Comparison of ENCODE assay signal across 1 cellular context in the genomic region with DNA sequence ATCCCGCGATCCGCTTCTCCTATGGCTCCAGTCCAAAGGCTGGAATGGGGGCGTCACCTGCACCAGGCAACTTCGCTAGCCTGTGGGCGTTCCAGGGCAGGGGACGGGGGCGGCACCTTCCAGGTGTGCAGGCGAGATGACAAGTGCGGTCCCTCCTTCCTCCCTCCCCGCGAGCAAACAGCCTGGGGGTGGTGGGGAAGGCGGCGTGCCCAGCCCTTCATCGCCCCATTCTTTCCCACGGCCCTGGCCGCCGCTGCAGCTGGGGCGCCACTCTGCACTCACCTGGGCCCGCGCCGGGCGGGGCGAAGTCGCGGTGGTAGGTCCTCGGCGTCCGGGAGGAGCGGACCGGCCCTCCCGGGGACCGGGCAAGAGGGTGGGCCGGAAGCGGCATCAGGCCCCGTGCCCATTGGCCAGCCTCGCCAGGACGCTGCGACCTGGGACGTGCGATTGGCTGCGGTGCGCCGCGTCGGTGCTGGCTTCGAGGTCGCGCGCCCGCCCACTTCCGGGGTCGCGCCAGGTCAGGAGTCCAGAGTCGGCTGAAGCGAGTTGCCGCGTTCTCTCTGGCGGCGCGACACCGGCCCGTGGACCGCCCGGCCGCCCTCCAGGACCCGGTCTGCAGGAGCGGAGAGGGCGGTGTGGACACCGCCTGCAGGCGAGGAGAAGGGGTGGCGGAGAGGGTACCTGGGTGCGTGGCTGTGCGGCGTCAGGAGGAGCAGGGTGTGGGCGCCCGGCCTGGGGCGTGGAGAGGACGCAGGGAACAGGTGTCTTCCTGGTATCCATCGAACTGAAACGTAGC.
A peak's percentile ranks its signal among the peaks of the same experiment; 100 is the strongest.
TF ChIP-seq lines count a peak whose summit lies in the region.

Gene TECPR1, minus strand, starts transcription at position 389 of the 796 bp plus-strand sequence. CDS start 6,086 bp downstream, outside the sequence.

TF ChIP-seq in HepG2, 621 proteins besides CTCF, POLR2A, EP300 and RAD21 (continued from another document and continues in another):
- TF ChIP-seq FOXO4 (CRISPR knock-in tag; conservative IDR thresholded peaks at IDR 0.05) (no peak), ZNF430 (CRISPR knock-in tag; IDR thresholded peaks at IDR 0.05) (peak; percentile 59), LRRFIP1 (CRISPR knock-in tag; conservative IDR thresholded peaks at IDR 0.05) (no peak), DPF2 (CRISPR knock-in tag; IDR thresholded peaks at IDR 0.05; ENCODE audit: borderline replicate concordance, low read depth) (no peak), ZNF773 (CRISPR knock-in tag; IDR thresholded peaks at IDR 0.05; ENCODE audit: borderline replicate concordance) (no peak), ZNF263 (CRISPR knock-in tag; IDR thresholded peaks at IDR 0.05) (peak; percentile 82; the same call in 1 of the 2 replicates), MTF2 (CRISPR knock-in tag; IDR thresholded peaks at IDR 0.05; ENCODE audit: borderline replicate concordance) (0 out of 2 replicates have a peak, but pooled peaks have one; percentile 51), EZH2 (conservative IDR thresholded peaks at IDR 0.05; ENCODE audit: low read depth, low read length) (no peak), ARNTL (CRISPR knock-in tag; IDR thresholded peaks at IDR 0.05) (peak; percentile 69; the same call in 1 of the 2 replicates), YEATS2 (CRISPR knock-in tag; IDR thresholded peaks at IDR 0.05; ENCODE audit: borderline replicate concordance) (peak; percentile 56; the same call in 1 of the 2 replicates), ZNF441 (CRISPR knock-in tag; IDR thresholded peaks at IDR 0.05; ENCODE audit: borderline replicate concordance) (peak; percentile 61; the same call in 1 of the 2 replicates), RBAK (CRISPR knock-in tag; IDR thresholded peaks at IDR 0.05) (peak; percentile 35; the same call in 1 of the 2 replicates), ZKSCAN5 (CRISPR knock-in tag; IDR thresholded peaks at IDR 0.05) (no peak), ZNF34 (CRISPR knock-in tag; IDR thresholded peaks at IDR 0.05; ENCODE audit: borderline replicate concordance) (0 out of 2 replicates have a peak, but pooled peaks have one; percentile 31), ISX (CRISPR knock-in tag; conservative IDR thresholded peaks at IDR 0.05) (no peak), TCF12 (IDR thresholded peaks at IDR 0.05) (no peak), TCF12 (CRISPR knock-in tag; IDR thresholded peaks at IDR 0.05) (peak; percentile 70; the same call in 1 of the 2 replicates), FOXA1 (IDR thresholded peaks at IDR 0.05) (no peak), FOXA1 (CRISPR knock-in tag; IDR thresholded peaks at IDR 0.05) (0 out of 2 replicates have a peak, but pooled peaks have one; percentile 3), PRDM4 (CRISPR knock-in tag; IDR thresholded peaks at IDR 0.05; ENCODE audit: borderline replicate concordance) (no peak)
- TF ChIP-seq, protein P1, sequence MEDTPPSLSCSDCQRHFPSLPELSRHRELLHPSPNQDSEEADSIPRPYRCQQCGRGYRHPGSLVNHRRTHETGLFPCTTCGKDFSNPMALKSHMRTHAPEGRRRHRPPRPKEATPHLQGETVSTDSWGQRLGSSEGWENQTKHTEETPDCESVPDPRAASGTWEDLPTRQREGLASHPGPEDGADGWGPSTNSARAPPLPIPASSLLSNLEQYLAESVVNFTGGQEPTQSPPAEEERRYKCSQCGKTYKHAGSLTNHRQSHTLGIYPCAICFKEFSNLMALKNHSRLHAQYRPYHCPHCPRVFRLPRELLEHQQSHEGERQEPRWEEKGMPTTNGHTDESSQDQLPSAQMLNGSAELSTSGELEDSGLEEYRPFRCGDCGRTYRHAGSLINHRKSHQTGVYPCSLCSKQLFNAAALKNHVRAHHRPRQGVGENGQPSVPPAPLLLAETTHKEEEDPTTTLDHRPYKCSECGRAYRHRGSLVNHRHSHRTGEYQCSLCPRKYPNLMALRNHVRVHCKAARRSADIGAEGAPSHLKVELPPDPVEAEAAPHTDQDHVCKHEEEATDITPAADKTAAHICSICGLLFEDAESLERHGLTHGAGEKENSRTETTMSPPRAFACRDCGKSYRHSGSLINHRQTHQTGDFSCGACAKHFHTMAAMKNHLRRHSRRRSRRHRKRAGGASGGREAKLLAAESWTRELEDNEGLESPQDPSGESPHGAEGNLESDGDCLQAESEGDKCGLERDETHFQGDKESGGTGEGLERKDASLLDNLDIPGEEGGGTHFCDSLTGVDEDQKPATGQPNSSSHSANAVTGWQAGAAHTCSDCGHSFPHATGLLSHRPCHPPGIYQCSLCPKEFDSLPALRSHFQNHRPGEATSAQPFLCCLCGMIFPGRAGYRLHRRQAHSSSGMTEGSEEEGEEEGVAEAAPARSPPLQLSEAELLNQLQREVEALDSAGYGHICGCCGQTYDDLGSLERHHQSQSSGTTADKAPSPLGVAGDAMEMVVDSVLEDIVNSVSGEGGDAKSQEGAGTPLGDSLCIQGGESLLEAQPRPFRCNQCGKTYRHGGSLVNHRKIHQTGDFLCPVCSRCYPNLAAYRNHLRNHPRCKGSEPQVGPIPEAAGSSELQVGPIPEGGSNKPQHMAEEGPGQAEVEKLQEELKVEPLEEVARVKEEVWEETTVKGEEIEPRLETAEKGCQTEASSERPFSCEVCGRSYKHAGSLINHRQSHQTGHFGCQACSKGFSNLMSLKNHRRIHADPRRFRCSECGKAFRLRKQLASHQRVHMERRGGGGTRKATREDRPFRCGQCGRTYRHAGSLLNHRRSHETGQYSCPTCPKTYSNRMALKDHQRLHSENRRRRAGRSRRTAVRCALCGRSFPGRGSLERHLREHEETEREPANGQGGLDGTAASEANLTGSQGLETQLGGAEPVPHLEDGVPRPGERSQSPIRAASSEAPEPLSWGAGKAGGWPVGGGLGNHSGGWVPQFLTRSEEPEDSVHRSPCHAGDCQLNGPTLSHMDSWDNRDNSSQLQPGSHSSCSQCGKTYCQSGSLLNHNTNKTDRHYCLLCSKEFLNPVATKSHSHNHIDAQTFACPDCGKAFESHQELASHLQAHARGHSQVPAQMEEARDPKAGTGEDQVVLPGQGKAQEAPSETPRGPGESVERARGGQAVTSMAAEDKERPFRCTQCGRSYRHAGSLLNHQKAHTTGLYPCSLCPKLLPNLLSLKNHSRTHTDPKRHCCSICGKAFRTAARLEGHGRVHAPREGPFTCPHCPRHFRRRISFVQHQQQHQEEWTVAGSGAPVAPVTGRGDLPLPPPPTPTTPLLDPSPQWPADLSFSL (CRISPR knock-in tag; IDR thresholded peaks at IDR 0.05), result no peak
- TF ChIP-seq, protein P2, sequence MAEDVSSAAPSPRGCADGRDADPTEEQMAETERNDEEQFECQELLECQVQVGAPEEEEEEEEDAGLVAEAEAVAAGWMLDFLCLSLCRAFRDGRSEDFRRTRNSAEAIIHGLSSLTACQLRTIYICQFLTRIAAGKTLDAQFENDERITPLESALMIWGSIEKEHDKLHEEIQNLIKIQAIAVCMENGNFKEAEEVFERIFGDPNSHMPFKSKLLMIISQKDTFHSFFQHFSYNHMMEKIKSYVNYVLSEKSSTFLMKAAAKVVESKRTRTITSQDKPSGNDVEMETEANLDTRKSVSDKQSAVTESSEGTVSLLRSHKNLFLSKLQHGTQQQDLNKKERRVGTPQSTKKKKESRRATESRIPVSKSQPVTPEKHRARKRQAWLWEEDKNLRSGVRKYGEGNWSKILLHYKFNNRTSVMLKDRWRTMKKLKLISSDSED (CRISPR knock-in tag; IDR thresholded peaks at IDR 0.05), result no peak
- TF ChIP-seq, protein P3, sequence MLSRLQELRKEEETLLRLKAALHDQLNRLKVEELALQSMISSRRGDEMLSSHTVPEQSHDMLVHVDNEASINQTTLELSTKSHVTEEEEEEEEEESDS (CRISPR knock-in tag; IDR thresholded peaks at IDR 0.05; ENCODE audit: borderline replicate concordance), result no peak
- TF ChIP-seq, protein P4, sequence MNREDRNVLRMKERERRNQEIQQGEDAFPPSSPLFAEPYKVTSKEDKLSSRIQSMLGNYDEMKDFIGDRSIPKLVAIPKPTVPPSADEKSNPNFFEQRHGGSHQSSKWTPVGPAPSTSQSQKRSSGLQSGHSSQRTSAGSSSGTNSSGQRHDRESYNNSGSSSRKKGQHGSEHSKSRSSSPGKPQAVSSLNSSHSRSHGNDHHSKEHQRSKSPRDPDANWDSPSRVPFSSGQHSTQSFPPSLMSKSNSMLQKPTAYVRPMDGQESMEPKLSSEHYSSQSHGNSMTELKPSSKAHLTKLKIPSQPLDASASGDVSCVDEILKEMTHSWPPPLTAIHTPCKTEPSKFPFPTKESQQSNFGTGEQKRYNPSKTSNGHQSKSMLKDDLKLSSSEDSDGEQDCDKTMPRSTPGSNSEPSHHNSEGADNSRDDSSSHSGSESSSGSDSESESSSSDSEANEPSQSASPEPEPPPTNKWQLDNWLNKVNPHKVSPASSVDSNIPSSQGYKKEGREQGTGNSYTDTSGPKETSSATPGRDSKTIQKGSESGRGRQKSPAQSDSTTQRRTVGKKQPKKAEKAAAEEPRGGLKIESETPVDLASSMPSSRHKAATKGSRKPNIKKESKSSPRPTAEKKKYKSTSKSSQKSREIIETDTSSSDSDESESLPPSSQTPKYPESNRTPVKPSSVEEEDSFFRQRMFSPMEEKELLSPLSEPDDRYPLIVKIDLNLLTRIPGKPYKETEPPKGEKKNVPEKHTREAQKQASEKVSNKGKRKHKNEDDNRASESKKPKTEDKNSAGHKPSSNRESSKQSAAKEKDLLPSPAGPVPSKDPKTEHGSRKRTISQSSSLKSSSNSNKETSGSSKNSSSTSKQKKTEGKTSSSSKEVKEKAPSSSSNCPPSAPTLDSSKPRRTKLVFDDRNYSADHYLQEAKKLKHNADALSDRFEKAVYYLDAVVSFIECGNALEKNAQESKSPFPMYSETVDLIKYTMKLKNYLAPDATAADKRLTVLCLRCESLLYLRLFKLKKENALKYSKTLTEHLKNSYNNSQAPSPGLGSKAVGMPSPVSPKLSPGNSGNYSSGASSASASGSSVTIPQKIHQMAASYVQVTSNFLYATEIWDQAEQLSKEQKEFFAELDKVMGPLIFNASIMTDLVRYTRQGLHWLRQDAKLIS (CRISPR knock-in tag; IDR thresholded peaks at IDR 0.05), result no peak
- TF ChIP-seq, protein P5, sequence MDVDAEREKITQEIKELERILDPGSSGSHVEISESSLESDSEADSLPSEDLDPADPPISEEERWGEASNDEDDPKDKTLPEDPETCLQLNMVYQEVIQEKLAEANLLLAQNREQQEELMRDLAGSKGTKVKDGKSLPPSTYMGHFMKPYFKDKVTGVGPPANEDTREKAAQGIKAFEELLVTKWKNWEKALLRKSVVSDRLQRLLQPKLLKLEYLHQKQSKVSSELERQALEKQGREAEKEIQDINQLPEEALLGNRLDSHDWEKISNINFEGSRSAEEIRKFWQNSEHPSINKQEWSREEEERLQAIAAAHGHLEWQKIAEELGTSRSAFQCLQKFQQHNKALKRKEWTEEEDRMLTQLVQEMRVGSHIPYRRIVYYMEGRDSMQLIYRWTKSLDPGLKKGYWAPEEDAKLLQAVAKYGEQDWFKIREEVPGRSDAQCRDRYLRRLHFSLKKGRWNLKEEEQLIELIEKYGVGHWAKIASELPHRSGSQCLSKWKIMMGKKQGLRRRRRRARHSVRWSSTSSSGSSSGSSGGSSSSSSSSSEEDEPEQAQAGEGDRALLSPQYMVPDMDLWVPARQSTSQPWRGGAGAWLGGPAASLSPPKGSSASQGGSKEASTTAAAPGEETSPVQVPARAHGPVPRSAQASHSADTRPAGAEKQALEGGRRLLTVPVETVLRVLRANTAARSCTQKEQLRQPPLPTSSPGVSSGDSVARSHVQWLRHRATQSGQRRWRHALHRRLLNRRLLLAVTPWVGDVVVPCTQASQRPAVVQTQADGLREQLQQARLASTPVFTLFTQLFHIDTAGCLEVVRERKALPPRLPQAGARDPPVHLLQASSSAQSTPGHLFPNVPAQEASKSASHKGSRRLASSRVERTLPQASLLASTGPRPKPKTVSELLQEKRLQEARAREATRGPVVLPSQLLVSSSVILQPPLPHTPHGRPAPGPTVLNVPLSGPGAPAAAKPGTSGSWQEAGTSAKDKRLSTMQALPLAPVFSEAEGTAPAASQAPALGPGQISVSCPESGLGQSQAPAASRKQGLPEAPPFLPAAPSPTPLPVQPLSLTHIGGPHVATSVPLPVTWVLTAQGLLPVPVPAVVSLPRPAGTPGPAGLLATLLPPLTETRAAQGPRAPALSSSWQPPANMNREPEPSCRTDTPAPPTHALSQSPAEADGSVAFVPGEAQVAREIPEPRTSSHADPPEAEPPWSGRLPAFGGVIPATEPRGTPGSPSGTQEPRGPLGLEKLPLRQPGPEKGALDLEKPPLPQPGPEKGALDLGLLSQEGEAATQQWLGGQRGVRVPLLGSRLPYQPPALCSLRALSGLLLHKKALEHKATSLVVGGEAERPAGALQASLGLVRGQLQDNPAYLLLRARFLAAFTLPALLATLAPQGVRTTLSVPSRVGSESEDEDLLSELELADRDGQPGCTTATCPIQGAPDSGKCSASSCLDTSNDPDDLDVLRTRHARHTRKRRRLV (CRISPR knock-in tag; IDR thresholded peaks at IDR 0.05), result no peak
